Comparison of ENCODE assay signal across 12 cellular contexts in the genomic region with DNA sequence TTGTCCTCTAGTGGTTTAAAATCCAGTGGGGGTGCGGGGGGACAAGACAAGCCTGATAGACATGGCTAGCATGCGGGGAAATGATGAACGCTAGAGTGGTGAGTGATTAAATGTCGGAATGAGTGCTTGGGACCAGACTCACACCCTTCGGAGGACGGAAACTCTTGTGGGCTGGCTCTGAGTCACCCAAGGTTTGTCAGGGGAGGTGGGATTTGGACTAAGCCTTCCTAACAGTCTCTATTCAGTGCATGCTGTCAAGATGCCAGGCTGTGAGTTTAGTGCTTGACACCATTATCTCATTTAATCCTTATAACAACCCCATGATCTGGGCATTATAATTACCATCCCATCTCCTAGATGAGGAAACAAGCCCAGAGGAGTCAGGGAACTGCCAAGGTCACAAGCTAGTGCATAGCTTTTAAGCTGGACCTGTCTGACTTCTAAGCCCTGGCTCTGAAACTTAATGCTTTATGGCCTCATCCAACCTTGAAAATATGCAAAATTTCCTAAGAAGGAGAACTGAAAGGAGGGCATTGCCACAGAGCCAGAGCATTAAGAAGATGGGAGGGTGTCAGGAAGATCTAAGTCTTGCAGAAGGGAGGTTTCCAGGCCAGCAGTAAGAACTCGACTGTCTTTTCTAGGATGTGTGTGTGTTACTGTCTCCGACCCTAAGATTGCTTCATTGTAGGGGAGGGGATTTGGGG.
DNase-seq lines count a peak whose midpoint lies in the region; ATAC-seq and TF ChIP-seq lines count a peak whose summit lies in the region.
"Had no signal": no experiment of that assay in that cellular context is flagged by ENCODE, and none has a peak within 500 bp of the region (broad histone marks: within the 10 kb centered on the region; RNA-seq: fewer than 3 reads in every experiment).

No MANE protein-coding gene starts in this region.

- no peaks in the 10 kb centered on the region for H3K9me3 ChIP-seq in ascending aorta
- H3K9me3 ChIP-seq: upper lobe of left lung had no signal

- CTCF ChIA-PET in activated CD4-positive, alpha-beta T cell treated with anti-CD3 and anti-CD28 coated beads for 36 hours (lab: Charles Lee): no interaction called here

- ATAC-seq in activated CD4-positive, alpha-beta T cell treated with anti-CD3 and anti-CD28 coated beads for 36 hours: peak; percentile 58
- peak; percentile 83 for ATAC-seq in esophagus mucosa
- ATAC-seq in stimulated activated effector memory CD8-positive, alpha-beta T cell treated with anti-CD3 and anti-CD28 coated beads, Interleukin-12 subunit alpha, Interleukin-12 subunit beta, amount 100 ng/mL, for 72 hours: peak; percentile 47
- no peak for ATAC-seq in HG03135 (IDR thresholded peaks at IDR 0.05; ENCODE audit: unreplicated experiment)
- ATAC-seq: left ventricle myocardium superior had no signal

- H3K36me3 ChIP-seq in ascending aorta: no peaks in the 10 kb centered on the region
- H3K36me3 ChIP-seq: upper lobe of left lung had no signal

- no peaks in the 10 kb centered on the region for H3K9me3 Mint-ChIP-seq in activated CD4-positive, alpha-beta T cell treated with anti-CD3 and anti-CD28 coated beads for 36 hours (ENCODE audit: low read depth)
- no peaks in the 10 kb centered on the region for H3K9me3 Mint-ChIP-seq in stimulated activated effector memory CD8-positive, alpha-beta T cell treated with anti-CD3 and anti-CD28 coated beads, Interleukin-12 subunit alpha, Interleukin-12 subunit beta, amount 100 ng/mL, for 72 hours
- H3K9me3 Mint-ChIP-seq: H9 had no signal

- peaks cover 0 to 3% of the 10 kb centered on the region in 2 donors for H3K4me1 ChIP-seq in ascending aorta
- H3K4me1 ChIP-seq: upper lobe of left lung had no signal

- DNase-seq in activated CD4-positive, alpha-beta T cell treated with anti-CD3 and anti-CD28 coated beads for 36 hours: peak; percentile 21
- no peak for DNase-seq in activated CD4-positive, alpha-beta T cell treated with anti-CD3 and anti-CD28 coated beads for 4 hours
- DNase-seq in MV-4-11 (lab: John Stamatoyannopoulos, UW): peak; percentile 95
- DNase-seq in stimulated activated effector memory CD8-positive, alpha-beta T cell treated with anti-CD3 and anti-CD28 coated beads, Interleukin-12 subunit alpha, Interleukin-12 subunit beta, amount 100 ng/mL, for 72 hours (ENCODE audit: low spot score in 2 of 2): no peak
- no peak for DNase-seq in DMS114 treated with DMSO at 0.1 percent for 48 hours (lab: John Stamatoyannopoulos, UW; ENCODE audit: unreplicated experiment)
- no peak for DNase-seq in ascending aorta (ENCODE audit: low spot score in 2 of 2)
- DNase-seq: left ventricle myocardium superior, upper lobe of left lung had no signal

- peaks cover 4% of the 10 kb centered on the region for H3K4me1 Mint-ChIP-seq in activated CD4-positive, alpha-beta T cell treated with anti-CD3 and anti-CD28 coated beads for 36 hours
- no peaks in the 10 kb centered on the region for H3K4me1 Mint-ChIP-seq in stimulated activated effector memory CD8-positive, alpha-beta T cell treated with anti-CD3 and anti-CD28 coated beads, Interleukin-12 subunit alpha, Interleukin-12 subunit beta, amount 100 ng/mL, for 72 hours

- no peak overlapping the region for H3K27ac Mint-ChIP-seq in activated CD4-positive, alpha-beta T cell treated with anti-CD3 and anti-CD28 coated beads for 36 hours
- H3K27ac Mint-ChIP-seq in stimulated activated effector memory CD8-positive, alpha-beta T cell treated with anti-CD3 and anti-CD28 coated beads, Interleukin-12 subunit alpha, Interleukin-12 subunit beta, amount 100 ng/mL, for 72 hours: no peak overlapping the region

- H3K4me3 Mint-ChIP-seq in activated CD4-positive, alpha-beta T cell treated with anti-CD3 and anti-CD28 coated beads for 36 hours: no peak overlapping the region
- no peak overlapping the region for H3K4me3 Mint-ChIP-seq in stimulated activated effector memory CD8-positive, alpha-beta T cell treated with anti-CD3 and anti-CD28 coated beads, Interleukin-12 subunit alpha, Interleukin-12 subunit beta, amount 100 ng/mL, for 72 hours

- TF ChIP-seq CTCF in ascending aorta (IDR thresholded peaks at IDR 0.05): no peak

- POLR2A ChIA-PET in activated CD4-positive, alpha-beta T cell treated with anti-CD3 and anti-CD28 coated beads for 36 hours (lab: Charles Lee): no interaction called here

- H3K27ac ChIP-seq in ascending aorta: no peak overlapping the region
- H3K27ac ChIP-seq: upper lobe of left lung, VCaP had no signal

- no peaks in the 10 kb centered on the region for H3K36me3 Mint-ChIP-seq in activated CD4-positive, alpha-beta T cell treated with anti-CD3 and anti-CD28 coated beads for 36 hours (ENCODE audit: low read depth)
- no peaks in the 10 kb centered on the region for H3K36me3 Mint-ChIP-seq in stimulated activated effector memory CD8-positive, alpha-beta T cell treated with anti-CD3 and anti-CD28 coated beads, Interleukin-12 subunit alpha, Interleukin-12 subunit beta, amount 100 ng/mL, for 72 hours

- intact Hi-C loops in activated CD4-positive, alpha-beta T cell treated with anti-CD3 and anti-CD28 coated beads for 36 hours (cut with DNase I, micrococcal nuclease): no loop called here
- intact Hi-C loops in ascending aorta (cut with DNase I): no loop called here

- H3K4me3 ChIP-seq in ascending aorta: no peak overlapping the region
- H3K4me3 ChIP-seq: upper lobe of left lung had no signal

- peaks cover 45% of the 10 kb centered on the region for H3K27me3 Mint-ChIP-seq in activated CD4-positive, alpha-beta T cell treated with anti-CD3 and anti-CD28 coated beads for 36 hours

- H3K27me3 ChIP-seq in ascending aorta: no peaks in the 10 kb centered on the region
- H3K27me3 ChIP-seq: upper lobe of left lung had no signal

Comparison
In these comparisons a context has a peak if more than half of its experiments do, and no peak if none do; other contexts are left out.
1. DNase-seq: peak in activated CD4-positive, alpha-beta T cell treated with anti-CD3 and anti-CD28 coated beads for 36 hours (single experiment) and MV-4-11 (single experiment); none in activated CD4-positive, alpha-beta T cell treated with anti-CD3 and anti-CD28 coated beads for 4 hours (0 of 2), stimulated activated effector memory CD8-positive, alpha-beta T cell treated with anti-CD3 and anti-CD28 coated beads, Interleukin-12 subunit alpha, Interleukin-12 subunit beta, amount 100 ng/mL, for 72 hours (0 of 2), DMS114 treated with DMSO at 0.1 percent for 48 hours (single experiment) and ascending aorta (0 of 2).